ENCODE assay signal across 35 cellular contexts in the genomic region with DNA sequence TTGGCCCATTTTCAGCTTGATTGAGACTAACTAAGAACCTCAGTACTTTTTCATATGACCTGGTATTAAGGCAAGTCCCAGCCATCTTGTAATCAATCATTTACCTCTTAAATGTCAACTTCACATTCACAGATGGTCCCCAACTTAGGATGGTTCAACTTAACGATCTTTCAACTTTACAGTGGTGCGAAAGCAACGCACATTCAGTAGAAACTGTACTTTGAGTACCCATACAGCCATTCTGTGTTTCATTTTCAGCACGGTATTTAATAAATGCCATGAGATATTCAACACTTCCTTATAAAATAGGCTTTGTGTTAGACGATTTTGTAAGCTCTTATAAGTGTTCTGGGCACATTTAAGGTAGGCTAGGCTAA. TPM values are rescaled to one million over a fixed set of nuclear protein-coding genes. Genes with fewer than 3 reads are reported as not detected.
"Had no signal": no experiment of that assay in that cellular context is flagged by ENCODE, and none has a peak within 500 bp of the region (broad histone marks: within the 10 kb centered on the region; RNA-seq: fewer than 3 reads in every experiment).

No MANE protein-coding gene starts in this region.

- H3K27me3 ChIP-seq: ascending aorta, breast epithelium, Peyer's patch, SJSA1 had no signal

- H3K4me3 ChIP-seq: ascending aorta, breast epithelium, Peyer's patch, SJSA1 had no signal

- H3K4me1 ChIP-seq: ascending aorta, breast epithelium had no signal

- H3K9me3 ChIP-seq: ascending aorta, breast epithelium, Peyer's patch, SJSA1 had no signal

- H3K27ac ChIP-seq: ascending aorta, breast epithelium, Peyer's patch, SJSA1, VCaP had no signal

- DNase-seq: activated B cell treated with CpG ODN at 0.5 μM for 24 hours; activated CD4-positive, alpha-beta memory T cell treated with anti-CD3 and anti-CD28 coated beads, Interleukin-2, amount 10 ng/mL, durations not matched to agents 7 days and 5 days; activated CD4-positive, alpha-beta T cell treated with anti-CD3 and anti-CD28 coated beads for 4 hours; activated CD4-positive, alpha-beta T cell treated with anti-CD3 and anti-CD28 coated beads, Interleukin-2, amount 50 U/mL, for 1 hour; activated CD4-positive, CD25-positive, alpha-beta regulatory T cell treated with anti-CD3 and anti-CD28 coated beads, Interleukin-2, amount 50 U/mL, for 72 hours; activated gamma-delta T cell; activated naive CD4-positive, alpha-beta T cell treated with Interleukin-2 at 50 U/mL for 16 hours; activated T-cell treated with anti-CD3 and anti-CD28 coated beads, Interleukin-2, amount 50 U/mL, for 24 hours; amygdala; KG1; MM.1S; MV-4-11; NCI-H1092; NCI-H1436 treated with DMSO at 0.1 percent for 48 hours; NCI-H1694 treated with DMSO at 0.1 percent for 48 hours; NCI-H2029; NCI-H2107; NCI-H226; NCI-H524 treated with DMSO at 0.1 percent for 48 hours; PC-3; RPMI8226; SHP77 treated with DMSO at 0.1 percent for 48 hours; SW 1271; T-helper 1 cell; T-helper 2 cell; T-helper 9 cell had no signal

- H3K36me3 ChIP-seq: ascending aorta, breast epithelium, SJSA1 had no signal

- ATAC-seq: PC-3, SK-N-SH treated with all-trans-retinoic acid at 6 μM for 48 hours had no signal

RNA-seq across cellular contexts. Expression of gene ANGPTL2, which starts 47.1 kb away (rescaled TPM):
- total RNA-seq: activated B cell treated with CpG ODN at 0.5 μM for 24 hours; activated CD8-positive, alpha-beta memory T cell treated with anti-CD3 and anti-CD28 coated beads for 36 hours; activated naive CD8-positive, alpha-beta T cell treated with anti-CD3 and anti-CD28 coated beads, Interleukin-2, amount 10 ng/mL, durations not matched to agents 7 days and 5 days; activated T-helper 2 cell treated with anti-CD3 and anti-CD28 coated beads, Interferon-gamma antibody, Interleukin-2, Interleukin-4, amounts not matched to agents 10 μg/mL and 5 μg/mL and 100 μg/mL, durations not matched to agents 14 hours and 24 hours and 36 hours had no signal
